27 cellular contexts compared by ENCODE assay signal in genomic region chr17:50098583-50098982, GRCh38. TPM values are rescaled to one million over a fixed set of nuclear protein-coding genes. Genes with fewer than 3 reads are reported as not detected.
DNase-seq lines count a peak whose midpoint lies in the region; ATAC-seq and TF ChIP-seq lines count a peak whose summit lies in the region.
"Had no signal": no experiment of that assay in that cellular context is flagged by ENCODE, and none has a peak within 500 bp of the region (broad histone marks: within the 10 kb centered on the region; RNA-seq: fewer than 3 reads in every experiment).

No MANE protein-coding gene starts in this region.

- H2BK15ac ChIP-seq in mesendoderm (replicated peaks; ENCODE audit: low read depth) = no peak overlapping the region

- H3K4me3 ChIP-seq in heart left ventricle (no peak overlapping the region), dorsolateral prefrontal cortex (peak overlapping the region in 1 of 59 donors; percentile 6), mesendoderm (ENCODE audit: low read length) (no peak overlapping the region), subcutaneous abdominal adipose tissue (ENCODE audit: low read depth in 1 of 5, low read length in 5 of 5) (no peak overlapping the region), stomach (no peak overlapping the region)
- H3K4me3 ChIP-seq: GM23248, prostate gland, skin epidermis, vagina had no signal

- 69 to 81% (median 77%) methylated on average over 4 of the region's 4 CpGs for WGBS in heart left ventricle, 4 donors
- WGBS in mesendoderm (ENCODE audit: extremely low coverage, insufficient coverage, low lambda C conversion rate) = no CpG with 5 or more reads among the region's 4 CpGs
- 77 to 85% (median 79%) methylated on average over 4 of the region's 4 CpGs for WGBS in stomach, 5 donors

- no peak overlapping the region for H2BK120ac ChIP-seq in mesendoderm (ENCODE audit: low read depth, low read length)

- TF ChIP-seq POLR2A in heart left ventricle (IDR thresholded peaks at IDR 0.05) (no peak), stomach (IDR thresholded peaks at IDR 0.05) (no peak)

- DNase-seq in heart left ventricle = no peak
- DNase-seq in Right ventricle myocardium inferior (ENCODE audit: missing footprints) = no peak
- DNase-seq in dorsolateral prefrontal cortex = no peak
- no peak for DNase-seq in mesendoderm
- no peak for DNase-seq in stomach
- no peak for DNase-seq in SIG-M5 treated with dmso at 0.1 percent for 504 hours (lab: John Stamatoyannopoulos, UW; ENCODE audit: unreplicated experiment)
- DNase-seq: activated CD4-positive, alpha-beta T cell treated with anti-CD3 and anti-CD28 coated beads, Interleukin-2, amount 10 ng/mL, durations not matched to agents 24 days and 14 days; activated T-cell treated with anti-CD3 and anti-CD28 coated beads, Interleukin-2, amount 50 U/mL, for 72 hours; GM23248; HFFc6; islet precursor cell; KBM-7; naive B cell; NCI-H1092; NCI-H1694 treated with DMSO at 0.1 percent for 48 hours; NCI-H446 treated with DMSO at 0.1 percent for 48 hours; NCI-H774; RPMI8226; SK-N-SH; stimulated activated naive CD4-positive, alpha-beta T cell treated with Interleukin-2 at 50 U/mL for 16 hours had no signal

- peaks cover 0 to 46% (median 35%) of the 10 kb centered on the region in 9 donors for H3K36me3 ChIP-seq in heart left ventricle
- H3K36me3 ChIP-seq in mesendoderm (ENCODE audit: control insufficient read depth, insufficient read depth, low read length) = no peaks in the 10 kb centered on the region
- H3K36me3 ChIP-seq in subcutaneous abdominal adipose tissue (ENCODE audit: control insufficient read depth in 5 of 5, insufficient read depth in 5 of 5, low read length in 5 of 5) = peaks cover 0 to 49% (median 38%) of the 10 kb centered on the region in 5 donors
- peaks cover 13 to 53% (median 35%) of the 10 kb centered on the region in 4 donors for H3K36me3 ChIP-seq in stomach
- H3K36me3 ChIP-seq: prostate gland, vagina had no signal

- no peak overlapping the region for H2BK5ac ChIP-seq in mesendoderm (ENCODE audit: low read length)

- H3K4ac ChIP-seq in mesendoderm (ENCODE audit: low read depth, low read length) = no peak overlapping the region

- H3K23ac ChIP-seq in mesendoderm (ENCODE audit: low read length) = no peak overlapping the region

- H3K9me3 ChIP-seq in heart left ventricle (no peaks in the 10 kb centered on the region), subcutaneous abdominal adipose tissue (ENCODE audit: control insufficient read depth in 5 of 5, low read length in 5 of 5) (no peaks in the 10 kb centered on the region), stomach (no peaks in the 10 kb centered on the region)
- H3K9me3 ChIP-seq: prostate gland, SK-N-SH, vagina had no signal

- H3K79me2 ChIP-seq in mesendoderm (ENCODE audit: control insufficient read depth, insufficient read depth, low read length) = no peaks in the 10 kb centered on the region

- H4K5ac ChIP-seq in mesendoderm (ENCODE audit: low read length) = no peak overlapping the region

- H3K18ac ChIP-seq in mesendoderm (ENCODE audit: low read length) = no peak overlapping the region

- intact Hi-C loops in heart left ventricle (cut with DNase I) (loop anchor here in 5 of 10 donors (5.0 to 10.0 kb wide), 3 partner anchors 54 to 196 kb away; partner anchors contain the start of gene PPP1R9B (in 1 of the 5)), Right ventricle myocardium inferior (cut with DNase I) (loop anchor here (5.0 kb wide), 1 partner anchor 69 kb away; the partner anchor contains the start of gene SGCA), dorsolateral prefrontal cortex (cut with DNase I) (loop anchor here (5.0 to 10.0 kb wide), 2 partner anchors 54 to 176 kb away; partner anchors contain the start of genes PPP1R9B (in 1 of the 2) and TMEM92 (in 1 of the 2)), stomach (cut with DNase I; ENCODE audit: low total_unique reads) (no loop called here)

- no peaks in the 10 kb centered on the region for H3K27me3 ChIP-seq in heart left ventricle
- no peaks in the 10 kb centered on the region for H3K27me3 ChIP-seq in dorsolateral prefrontal cortex
- no peaks in the 10 kb centered on the region for H3K27me3 ChIP-seq in mesendoderm (ENCODE audit: insufficient read depth, low read length, poor library complexity)
- H3K27me3 ChIP-seq in subcutaneous abdominal adipose tissue (ENCODE audit: control insufficient read depth in 5 of 5, insufficient read depth in 4 of 5, low read length in 5 of 5) = no peaks in the 10 kb centered on the region
- H3K27me3 ChIP-seq in stomach = no peaks in the 10 kb centered on the region
- H3K27me3 ChIP-seq: vagina had no signal

- no peak overlapping the region for H2AK5ac ChIP-seq in mesendoderm (ENCODE audit: low read length)

- H3K27ac ChIP-seq in heart left ventricle = peak overlapping the region in 10 of 12 donors; percentile 4 to 94 (median 34)
- peak overlapping the region in 48 of 59 donors; percentile 2 to 99 (median 70) for H3K27ac ChIP-seq in dorsolateral prefrontal cortex
- no peak overlapping the region for H3K27ac ChIP-seq in mesendoderm (ENCODE audit: low read depth, low read length)
- peak overlapping the region; percentile 89 for H3K27ac ChIP-seq in subcutaneous abdominal adipose tissue (ENCODE audit: low read depth, low read length)
- peak overlapping the region in 2 of 5 donors; percentile 17 to 79 for H3K27ac ChIP-seq in stomach
- H3K27ac ChIP-seq: C4-2B, GM23248, prostate gland, skin epidermis, vagina had no signal

- H3K4me2 ChIP-seq in mesendoderm (ENCODE audit: low read length) = no peak overlapping the region
- H3K4me2 ChIP-seq: SK-N-SH had no signal

- peak overlapping the region; percentile 15 for H3K56ac ChIP-seq in mesendoderm (ENCODE audit: low read length)

- TF ChIP-seq CTCF in heart left ventricle (IDR thresholded peaks at IDR 0.05) = no peak
- no peak for TF ChIP-seq CTCF in dorsolateral prefrontal cortex (IDR thresholded peaks at IDR 0.05 in 54 of 56, conservative IDR thresholded peaks at IDR 0.05 in 2 of 56; ENCODE audit: low read depth in 1 of 56, partially characterized antibody in 56 of 56)
- TF ChIP-seq CTCF in stomach (IDR thresholded peaks at IDR 0.05) = no peak

- ATAC-seq in heart left ventricle = no peak
- no peak for ATAC-seq in Right ventricle myocardium inferior
- no peak for ATAC-seq in GM18517 (IDR thresholded peaks at IDR 0.05; ENCODE audit: unreplicated experiment)
- ATAC-seq: activated T-cell treated with anti-CD3 and anti-CD28 coated beads, Interleukin-2, amount 50 U/mL, for 72 hours; WTC11 had no signal

- no peaks in the 10 kb centered on the region for H3K79me1 ChIP-seq in mesendoderm (ENCODE audit: low read length)

- no peak for TF ChIP-seq EP300 in stomach (IDR thresholded peaks at IDR 0.05)

- no peak overlapping the region for H3K9ac ChIP-seq in mesendoderm (ENCODE audit: low read length)
- peak overlapping the region in 2 of 5 donors; percentile 21 to 27 for H3K9ac ChIP-seq in subcutaneous abdominal adipose tissue (ENCODE audit: low read length in 5 of 5)
- H3K9ac ChIP-seq: GM23248, SK-N-SH had no signal

- H3K4me1 ChIP-seq in heart left ventricle = peaks cover 0 to 86% (median 41%) of the 10 kb centered on the region in 12 donors
- H3K4me1 ChIP-seq in mesendoderm (ENCODE audit: control insufficient read depth, low read depth, low read length) = peaks cover 11% of the 10 kb centered on the region
- H3K4me1 ChIP-seq in subcutaneous abdominal adipose tissue (ENCODE audit: control insufficient read depth in 5 of 5, insufficient read depth in 5 of 5, low read length in 5 of 5) = peaks cover 18 to 86% (median 84%) of the 10 kb centered on the region in 5 donors
- peaks cover 44 to 90% (median 68%) of the 10 kb centered on the region in 4 donors for H3K4me1 ChIP-seq in stomach

- no peak overlapping the region for H4K8ac ChIP-seq in mesendoderm (ENCODE audit: low read depth, low read length)

RNA-seq across cellular contexts. Expression of gene PDK2, which starts 3.4 kb away (rescaled TPM):
- total RNA-seq in heart left ventricle (100 to 1,000 TPM; 142 to 490 (median 200) TPM), Right ventricle myocardium inferior (260 TPM), dorsolateral prefrontal cortex (100 to 1,000 TPM in 115 of 120 experiments, 10 to 100 TPM in 5; 87.1 to 176 (median 131) TPM), stomach (100 to 1,000 TPM in 1 of 5 donors, 10 to 100 TPM in 2, 1 to 10 TPM in 2; 4.6 to 255 (median 31.2) TPM)
- polyA plus RNA-seq in heart left ventricle (100 to 1,000 TPM; 125 to 173 TPM), stomach (10 to 100 TPM; 13.5 to 20.6 (median 20.1) TPM)
- polyA plus RNA-seq in mesendoderm (2013, experiment 1 of 2) = 10.1 TPM
- polyA plus RNA-seq in mesendoderm (2013, experiment 2 of 2) = 11.8 TPM

RNA-seq across cellular contexts. Expression of gene SAMD14, which starts 31.4 kb away (rescaled TPM):
- 1 to 10 TPM in 7 of 9 donors, under 1 TPM in 2; 0.44 to 3.9 (median 1.2) TPM for total RNA-seq in heart left ventricle
- 1 to 10 TPM in 1 of 2 donors, under 1 TPM in 1; 0.72 to 2.8 TPM for polyA plus RNA-seq in heart left ventricle
- total RNA-seq in Right ventricle myocardium inferior = 1.7 TPM
- 100 to 1,000 TPM in 2 of 120 experiments, 10 to 100 TPM in 118; 17.9 to 122 (median 58.2) TPM for total RNA-seq in dorsolateral prefrontal cortex
- 1.2 TPM for polyA plus RNA-seq in mesendoderm (2013, experiment 1 of 2)
- polyA plus RNA-seq in mesendoderm (2013, experiment 2 of 2) = 1.1 TPM
- total RNA-seq in stomach = 10 to 100 TPM in 1 of 5 donors, 1 to 10 TPM in 2, not detected in 2; 1.5 to 87.0 (median 1.9) TPM
- polyA plus RNA-seq in stomach = 1 to 10 TPM; 1.3 to 2.3 (median 1.6) TPM

RNA-seq across cellular contexts. Expression of gene ITGA3, which starts 42.7 kb away (rescaled TPM):
- total RNA-seq in heart left ventricle (10 to 100 TPM; 18.4 to 71.2 (median 23.6) TPM), Right ventricle myocardium inferior (16.4 TPM), dorsolateral prefrontal cortex (10 to 100 TPM; 12.7 to 53.3 (median 33.2) TPM), stomach (100 to 1,000 TPM in 4 of 5 donors, 10 to 100 TPM in 1; 33.6 to 698 (median 193) TPM)
- polyA plus RNA-seq in heart left ventricle (10 to 100 TPM; 16.8 to 72.9 TPM), stomach (10 to 100 TPM in 2 of 3 donors, 1 to 10 TPM in 1; 6.9 to 37.5 (median 29.5) TPM)
- 13.0 TPM for polyA plus RNA-seq in mesendoderm (2013, experiment 1 of 2)
- 13.2 TPM for polyA plus RNA-seq in mesendoderm (2013, experiment 2 of 2)

RNA-seq across cellular contexts. Expression of gene PPP1R9B, which starts 51.9 kb away (rescaled TPM):
- total RNA-seq in heart left ventricle (10 to 100 TPM; 17.0 to 55.9 (median 31.3) TPM), Right ventricle myocardium inferior (38.4 TPM), dorsolateral prefrontal cortex (100 to 1,000 TPM in 118 of 120 experiments, 10 to 100 TPM in 2; 74.6 to 225 (median 160) TPM), stomach (10 to 100 TPM; 11.6 to 64.2 (median 22.5) TPM)
- polyA plus RNA-seq in heart left ventricle (10 to 100 TPM; 30.4 to 33.4 TPM), stomach (10 to 100 TPM; 13.1 to 28.8 (median 14.2) TPM)
- 2.9 TPM for polyA plus RNA-seq in mesendoderm (2013, experiment 1 of 2)
- polyA plus RNA-seq in mesendoderm (2013, experiment 2 of 2) = 2.9 TPM
